Comparison of ENCODE assay signal across 21 cellular contexts in genomic region chr14:20826660-20827059, GRCh38. TPM values are rescaled to one million over a fixed set of nuclear protein-coding genes. Genes with fewer than 3 reads are reported as not detected.
"Had no signal": no experiment of that assay in that cellular context is flagged by ENCODE, and none has a peak within 500 bp of the region (broad histone marks: within the 10 kb centered on the region; RNA-seq: fewer than 3 reads in every experiment).

No MANE protein-coding gene starts in this region.

RNA-seq across cellular contexts. Expression of gene RNASE1, which starts 24.0 kb away (rescaled TPM):
- total RNA-seq: activated CD4-positive, alpha-beta memory T cell treated with anti-CD3 and anti-CD28 coated beads for 36 hours; activated CD4-positive, alpha-beta T cell treated with anti-CD3 and anti-CD28 coated beads, Interleukin-2, amount 10 ng/mL, durations not matched to agents 24 days and 14 days; activated CD8-positive, alpha-beta memory T cell treated with anti-CD3 and anti-CD28 coated beads for 36 hours; activated T-helper 1 cell treated with anti-CD3 and anti-CD28 coated beads, Interleukin-12 subunit alpha, Interleukin-12 subunit beta, Interleukin-2, Interleukin-4 antibody, amounts not matched to agents 30 ng/mL and 10 ng/mL and 1 ng/mL, durations not matched to agents 14 hours and 24 hours and 36 hours; myocyte; natural killer cell treated with Interleukin-12 subunit alpha and Interleukin-12 subunit beta and Interleukin-15 and Interleukin-18, amount 100 ng/mL, for 72 hours; osteocyte; T-helper 17 cell had no signal

RNA-seq across cellular contexts. Expression of gene RNASE6, which starts 45.6 kb away (rescaled TPM):
- total RNA-seq: myocyte, osteocyte had no signal
- polyA plus RNA-seq: keratinocyte had no signal

RNA-seq across cellular contexts. Expression of gene EDDM3B, which starts 58.5 kb away (rescaled TPM):
- total RNA-seq: activated CD4-positive, alpha-beta memory T cell treated with anti-CD3 and anti-CD28 coated beads for 36 hours; activated CD4-positive, alpha-beta T cell treated with anti-CD3 and anti-CD28 coated beads, Interleukin-2, amount 10 ng/mL, durations not matched to agents 24 days and 14 days; activated CD8-positive, alpha-beta memory T cell treated with anti-CD3 and anti-CD28 coated beads for 36 hours; activated naive CD8-positive, alpha-beta T cell treated with anti-CD3 and anti-CD28 coated beads, Interleukin-2, amount 10 ng/mL, durations not matched to agents 7 days and 5 days; activated T-helper 1 cell treated with anti-CD3 and anti-CD28 coated beads, Interleukin-12 subunit alpha, Interleukin-12 subunit beta, Interleukin-2, Interleukin-4 antibody, amounts not matched to agents 30 ng/mL and 10 ng/mL and 1 ng/mL, durations not matched to agents 14 hours and 24 hours and 36 hours; ascending aorta; gastrocnemius medialis; left colon; lower leg skin; mucosa of descending colon; myocyte; natural killer cell treated with Interleukin-12 subunit alpha and Interleukin-12 subunit beta and Interleukin-15 and Interleukin-18, amount 100 ng/mL, for 72 hours; osteocyte; posterior vena cava; right lobe of liver; skeletal muscle tissue; subcutaneous adipose tissue; T-helper 17 cell; thoracic aorta; vagina had no signal
- polyA plus RNA-seq: keratinocyte had no signal
